18 cellular contexts compared by ENCODE assay signal in the genomic region with DNA sequence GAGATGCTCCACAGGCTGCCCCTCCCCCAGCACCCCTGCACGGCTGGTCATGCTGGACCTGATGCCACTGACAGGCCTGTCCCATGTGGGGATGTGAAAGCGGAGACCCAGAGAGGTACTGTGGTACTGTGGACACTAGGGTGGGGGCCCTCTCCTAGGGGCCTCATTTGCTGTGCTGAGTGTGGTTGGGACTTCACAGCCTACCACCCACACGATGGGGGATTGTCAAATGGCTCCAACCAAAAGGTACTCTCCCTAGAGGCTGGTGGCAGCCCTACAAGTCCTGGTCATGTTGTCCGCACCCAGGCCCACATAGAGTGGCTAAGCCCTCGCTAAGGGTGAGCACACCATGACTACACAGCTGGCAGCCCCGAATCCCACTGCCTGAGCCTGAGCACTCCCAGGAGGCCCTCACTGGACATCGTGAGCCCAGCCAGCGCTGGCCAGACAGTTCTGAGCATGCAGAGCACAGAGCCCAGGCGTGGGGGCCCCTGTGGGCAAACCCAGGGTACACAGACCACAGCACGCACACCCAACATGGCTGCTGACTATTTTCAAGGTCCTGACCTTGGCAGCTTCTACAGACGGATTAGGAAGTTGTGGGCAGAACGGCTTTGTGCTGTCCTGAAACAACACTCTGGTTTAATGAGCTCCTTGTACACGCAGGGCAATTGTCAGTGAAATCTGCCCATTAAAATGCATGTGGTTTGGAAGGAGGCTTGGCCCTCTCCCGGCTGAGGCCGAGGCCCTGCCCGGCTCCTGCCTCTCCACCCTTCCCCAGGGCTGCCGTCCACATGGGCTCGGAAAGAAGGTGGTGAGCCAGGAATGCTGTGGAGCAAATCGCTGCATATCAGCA.
DNase-seq lines count a peak whose midpoint lies in the region; ATAC-seq, FAIRE-seq and TF ChIP-seq lines count a peak whose summit lies in the region.
"Had no signal": no experiment of that assay in that cellular context is flagged by ENCODE, and none has a peak within 500 bp of the region (broad histone marks: within the 10 kb centered on the region; RNA-seq: fewer than 3 reads in every experiment).

No MANE protein-coding gene starts in this region.

- H3K36me3 ChIP-seq in left ventricle myocardium inferior (no peaks in the 10 kb centered on the region), MM.1S (replicated peaks; ENCODE audit: insufficient read depth, low read length) (no peaks in the 10 kb centered on the region)
- H3K36me3 ChIP-seq: brain microvascular endothelial cell, upper lobe of right lung had no signal

- H2AFZ ChIP-seq in MM.1S (ENCODE audit: low read length): no peak overlapping the region

- H3K27ac ChIP-seq in right cardiac atrium (ENCODE audit: low read length): no peak overlapping the region
- H3K27ac ChIP-seq in left ventricle myocardium inferior (replicated peaks): no peak overlapping the region
- no peak overlapping the region; the same call in 1 of the 2 replicates for H3K27ac ChIP-seq in MM.1S (ENCODE audit: low read length)
- H3K27ac ChIP-seq: brain microvascular endothelial cell, upper lobe of right lung had no signal

- peak; percentile 74 for FAIRE-seq in urothelium cell line (lab: Jason Lieb, UNC)

- no peaks in the 10 kb centered on the region for H3K79me2 ChIP-seq in MM.1S (ENCODE audit: low read length)

- H3K9ac ChIP-seq in MM.1S (ENCODE audit: low read length): no peak overlapping the region

- no peak for TF ChIP-seq CTCF in left ventricle myocardium inferior (IDR thresholded peaks at IDR 0.05; ENCODE audit: borderline replicate concordance)
- no peak for TF ChIP-seq CTCF in MM.1S (IDR thresholded peaks at IDR 0.05; ENCODE audit: low read length)

- no peaks in the 10 kb centered on the region for H3F3A ChIP-seq in MM.1S (ENCODE audit: insufficient read depth, low read length)

- 74% methylated on average over 19 of the region's 19 CpGs for WGBS in right cardiac atrium

- intact Hi-C loops in right cardiac atrium (cut with DNase I) (no loop called here), left ventricle myocardium inferior (cut with micrococcal nuclease) (no loop called here)

- H3K4me1 ChIP-seq in right cardiac atrium (ENCODE audit: control insufficient read depth, insufficient read depth, low read length) (no peaks in the 10 kb centered on the region), left ventricle myocardium inferior (no peaks in the 10 kb centered on the region), MM.1S (ENCODE audit: low read length) (peaks cover 28% of the 10 kb centered on the region)
- H3K4me1 ChIP-seq: upper lobe of right lung had no signal

- H3K4me3 ChIP-seq in right cardiac atrium (ENCODE audit: low read length) (no peak overlapping the region), left ventricle myocardium inferior (no peak overlapping the region), MM.1S (ENCODE audit: low read length) (no peak overlapping the region)
- H3K4me3 ChIP-seq: upper lobe of right lung had no signal

- no peaks in the 10 kb centered on the region for H3K9me3 ChIP-seq in right cardiac atrium (ENCODE audit: control insufficient read depth, low read length)
- no peaks in the 10 kb centered on the region for H3K9me3 ChIP-seq in left ventricle myocardium inferior (replicated peaks)
- H3K9me3 ChIP-seq in MM.1S (replicated peaks; ENCODE audit: insufficient read depth, low read length): no peaks in the 10 kb centered on the region
- H3K9me3 ChIP-seq: upper lobe of right lung had no signal

- H3K9me2 ChIP-seq in MM.1S (replicated peaks; ENCODE audit: insufficient read depth, low read length): no peaks in the 10 kb centered on the region

- H3K27me3 ChIP-seq in right cardiac atrium (ENCODE audit: control insufficient read depth, insufficient read depth) (no peaks in the 10 kb centered on the region), left ventricle myocardium inferior (ENCODE audit: low read depth) (peaks cover 72% of the 10 kb centered on the region), MM.1S (replicated peaks; ENCODE audit: insufficient read depth, low read length) (no peaks in the 10 kb centered on the region)
- H3K27me3 ChIP-seq: upper lobe of right lung had no signal

- DNase-seq in right cardiac atrium (no peak), left ventricle myocardium inferior (no peak), MM.1S (no peak), urothelium cell line (ENCODE audit: low spot score) (no peak), mucosa of gallbladder (ENCODE audit: low spot score) (no peak), GOT3 (lab: John Stamatoyannopoulos, UW) (no peak)
- DNase-seq: ACHN; activated effector memory CD4-positive, alpha-beta T cell treated with Interleukin-2 at 50 U/mL for 16 hours; brain microvascular endothelial cell; DMS53; effector CD4-positive, alpha-beta T cell; foreskin fibroblast; NCI-H1930; NCI-H524 treated with DMSO at 0.1 percent for 48 hours; stimulated activated CD4-positive, alpha-beta T cell treated with anti-CD3 and anti-CD28 coated beads, Interleukin-15, amount 100 ng/mL, for 24 hours; upper lobe of right lung had no signal

- no peaks in the 10 kb centered on the region for H4K20me1 ChIP-seq in MM.1S (ENCODE audit: insufficient read depth, low read length)

- peak overlapping the region; percentile 23 for H3K4me2 ChIP-seq in MM.1S (ENCODE audit: low read depth, low read length)

- peak; percentile 24 to 29 for ATAC-seq in right cardiac atrium
- ATAC-seq in esophagus mucosa: peak; percentile 8
- ATAC-seq in GM21526 (IDR thresholded peaks at IDR 0.05; ENCODE audit: low FRiP score, unreplicated experiment): no peak
